8 cellular contexts compared by ENCODE assay signal in the genomic region with DNA sequence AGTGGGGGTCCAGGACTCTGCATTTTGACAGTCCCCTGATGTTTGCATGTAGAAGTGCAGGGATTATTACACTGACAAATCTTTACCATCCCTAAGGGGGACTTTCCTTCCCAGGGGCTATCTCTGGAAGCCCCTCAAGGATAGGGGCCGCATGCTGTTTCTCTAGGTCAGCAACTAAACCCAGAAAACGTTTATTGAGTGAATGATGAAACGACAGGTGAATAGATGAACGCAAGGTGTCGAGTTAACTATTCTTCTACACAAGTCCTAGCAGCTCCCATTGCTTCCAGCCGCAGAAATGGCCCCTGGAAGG. TPM values are rescaled to one million over a fixed set of nuclear protein-coding genes. Genes with fewer than 3 reads are reported as not detected.
DNase-seq lines count a peak whose midpoint lies in the region; ATAC-seq and TF ChIP-seq lines count a peak whose summit lies in the region.

No MANE protein-coding gene starts in this region.

- peaks cover 0 to 14% (median 11%) of the 10 kb centered on the region in 4 donors for H3K4me1 ChIP-seq in sigmoid colon

- TF ChIP-seq EP300 in sigmoid colon (IDR thresholded peaks at IDR 0.05) = no peak

- no peak for DNase-seq in SK-N-MC (ENCODE audit: low read depth, low spot score)
- no peak for DNase-seq in fibroblast of pulmonary artery (ENCODE audit: low read depth)
- DNase-seq in sigmoid colon = no peak
- no peak for DNase-seq in stimulated activated CD4-positive, alpha-beta T cell treated with anti-CD3 and anti-CD28 coated beads, Interleukin-4, amount 100 ng/mL, for 1 hour
- DNase-seq in superior temporal gyrus (ENCODE audit: extremely low spot score) = no peak

- no peak for TF ChIP-seq CTCF in fibroblast of pulmonary artery (IDR thresholded peaks at IDR 0.05; ENCODE audit: low read length, missing control alignments)
- no peak for TF ChIP-seq CTCF in sigmoid colon (IDR thresholded peaks at IDR 0.05)

- H3K4me3 ChIP-seq in SK-N-MC = peak overlapping the region; percentile 92
- H3K4me3 ChIP-seq in fibroblast of pulmonary artery (replicated peaks; ENCODE audit: low read depth, low read length) = peak overlapping the region; percentile 78
- peak overlapping the region; percentile 62 to 80 (median 64) for H3K4me3 ChIP-seq in sigmoid colon

- H3K9me3 ChIP-seq in SK-N-MC (ENCODE audit: low read depth, low read length) = peaks cover 3% of the 10 kb centered on the region; the same call in 1 of the 2 replicates
- no peaks in the 10 kb centered on the region for H3K9me3 ChIP-seq in sigmoid colon

- H3K27ac ChIP-seq in SK-N-MC (no peak overlapping the region), sigmoid colon (peak overlapping the region; percentile 80 to 88 (median 86))

- no peaks in the 10 kb centered on the region for H3K27me3 ChIP-seq in sigmoid colon

- ATAC-seq in GM18861 (IDR thresholded peaks at IDR 0.05; ENCODE audit: unreplicated experiment) (peak; percentile 4), GM18868 (IDR thresholded peaks at IDR 0.05; ENCODE audit: unreplicated experiment) (no peak), GM21423 (IDR thresholded peaks at IDR 0.05; ENCODE audit: unreplicated experiment) (no peak)

- H3K36me3 ChIP-seq in SK-N-MC (ENCODE audit: insufficient read depth, low read length) = peaks cover 5% of the 10 kb centered on the region; the same call in 1 of the 2 replicates
- H3K36me3 ChIP-seq in sigmoid colon = peaks cover 0 to 2% (median 0%) of the 10 kb centered on the region in 4 donors

- 24 to 27% methylated on average over 6 of the region's 6 CpGs for WGBS in sigmoid colon, 2 donors

- H3K9ac ChIP-seq in SK-N-MC (ENCODE audit: insufficient read length) = no peak overlapping the region

- intact Hi-C loops in sigmoid colon (cut with DNase I) = loop anchor here (10.0 kb wide), 1 partner anchor 377 kb away; a partner anchor contains a TSS

- no peak for TF ChIP-seq POLR2A in sigmoid colon (IDR thresholded peaks at IDR 0.05)

RNA-seq across cellular contexts. Expression of a gene that starts 0.3 kb away (rescaled TPM):
- total RNA-seq in sigmoid colon = 100 to 1,000 TPM in 1 of 4 donors, 10 to 100 TPM in 3; 80.6 to 114 (median 86.5) TPM
- polyA plus RNA-seq in sigmoid colon = 100 to 1,000 TPM; 147 to 229 (median 149) TPM
